ENCODE assay signal across 1 cellular context in the genomic region with DNA sequence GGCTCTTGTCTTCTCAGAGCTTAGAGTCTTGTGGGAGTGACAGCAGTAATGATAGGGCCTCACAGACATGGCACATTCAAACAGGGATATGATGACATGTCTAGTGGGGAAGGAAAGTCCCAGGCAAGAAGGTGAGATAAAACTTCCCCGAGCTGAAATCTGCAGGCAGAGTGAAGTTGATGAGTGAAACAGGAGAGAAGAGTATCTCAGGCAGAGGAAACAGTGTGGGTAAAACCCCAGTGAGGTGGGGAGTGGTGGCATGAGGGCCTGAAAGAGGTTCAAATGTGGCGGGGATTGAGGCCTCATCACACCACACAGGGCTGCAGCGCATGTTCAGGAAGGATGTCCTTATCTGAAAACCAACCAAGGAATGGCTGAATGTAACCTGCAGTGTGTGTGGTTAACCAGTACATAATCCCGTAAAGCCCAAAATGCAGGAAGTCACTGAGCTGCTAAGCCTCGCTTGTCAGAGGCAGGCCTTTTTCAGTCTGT.
A peak's percentile ranks its signal among the peaks of the same experiment; 100 is the strongest.
TF ChIP-seq lines count a peak whose summit lies in the region.

No MANE protein-coding gene starts in this region.

TF ChIP-seq in GM12878, 131 proteins besides CTCF, POLR2A, EP300 and RAD21 (continued from another document):
- no peak for TF ChIP-seq BCLAF1 (IDR thresholded peaks at IDR 0.05)
- peak; percentile 40 for TF ChIP-seq JUNB (IDR thresholded peaks at IDR 0.05)
- TF ChIP-seq ETV6 (conservative IDR thresholded peaks at IDR 0.05 in 1 of 2, IDR thresholded peaks at IDR 0.05 in 1 of 2; ENCODE audit: borderline replicate concordance in 1 of 2, low read depth in 1 of 2) = peak in 1 of 2 experiments; percentile 52; a peak in 1 of 4 replicates
- TF ChIP-seq NBN (IDR thresholded peaks at IDR 0.05) = 0 out of 2 replicates have a peak, but pooled peaks have one; percentile 25
- TF ChIP-seq, protein P1, sequence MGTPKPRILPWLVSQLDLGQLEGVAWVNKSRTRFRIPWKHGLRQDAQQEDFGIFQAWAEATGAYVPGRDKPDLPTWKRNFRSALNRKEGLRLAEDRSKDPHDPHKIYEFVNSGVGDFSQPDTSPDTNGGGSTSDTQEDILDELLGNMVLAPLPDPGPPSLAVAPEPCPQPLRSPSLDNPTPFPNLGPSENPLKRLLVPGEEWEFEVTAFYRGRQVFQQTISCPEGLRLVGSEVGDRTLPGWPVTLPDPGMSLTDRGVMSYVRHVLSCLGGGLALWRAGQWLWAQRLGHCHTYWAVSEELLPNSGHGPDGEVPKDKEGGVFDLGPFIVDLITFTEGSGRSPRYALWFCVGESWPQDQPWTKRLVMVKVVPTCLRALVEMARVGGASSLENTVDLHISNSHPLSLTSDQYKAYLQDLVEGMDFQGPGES (IDR thresholded peaks at IDR 0.05) = no peak
- TF ChIP-seq, protein P2, sequence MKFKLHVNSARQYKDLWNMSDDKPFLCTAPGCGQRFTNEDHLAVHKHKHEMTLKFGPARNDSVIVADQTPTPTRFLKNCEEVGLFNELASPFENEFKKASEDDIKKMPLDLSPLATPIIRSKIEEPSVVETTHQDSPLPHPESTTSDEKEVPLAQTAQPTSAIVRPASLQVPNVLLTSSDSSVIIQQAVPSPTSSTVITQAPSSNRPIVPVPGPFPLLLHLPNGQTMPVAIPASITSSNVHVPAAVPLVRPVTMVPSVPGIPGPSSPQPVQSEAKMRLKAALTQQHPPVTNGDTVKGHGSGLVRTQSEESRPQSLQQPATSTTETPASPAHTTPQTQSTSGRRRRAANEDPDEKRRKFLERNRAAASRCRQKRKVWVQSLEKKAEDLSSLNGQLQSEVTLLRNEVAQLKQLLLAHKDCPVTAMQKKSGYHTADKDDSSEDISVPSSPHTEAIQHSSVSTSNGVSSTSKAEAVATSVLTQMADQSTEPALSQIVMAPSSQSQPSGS (IDR thresholded peaks at IDR 0.05; ENCODE audit: low read length) = peak; percentile 68; the same call in 1 of the 2 replicates
- TF ChIP-seq MTA2 (IDR thresholded peaks at IDR 0.05; ENCODE audit: low read depth) = no peak
- 0 out of 2 replicates have a peak, but pooled peaks have one; percentile 21 for TF ChIP-seq IRF4 (IDR thresholded peaks at IDR 0.05; ENCODE audit: low read depth, low read length)
